Comparison of ENCODE assay signal across 1 cellular context in genomic region chr3:75655501-75655904, GRCh38.
TF ChIP-seq lines count a peak whose summit lies in the region.

No MANE protein-coding gene starts in this region.

TF ChIP-seq in GM23338, 12 proteins besides CTCF, POLR2A, EP300 and RAD21:
- TF ChIP-seq ZNF462 (CRISPR knock-in tag; IDR thresholded peaks at IDR 0.05) (no peak), POLR2AphosphoS5 (IDR thresholded peaks at IDR 0.05; ENCODE audit: low read depth) (no peak), STAT1 (IDR thresholded peaks at IDR 0.05; ENCODE audit: unreplicated experiment) (no peak), ZNF331 (CRISPR knock-in tag; IDR thresholded peaks at IDR 0.05; ENCODE audit: low read depth) (no peak), ZNF114 (CRISPR knock-in tag; IDR thresholded peaks at IDR 0.05) (no peak), CREB1 (CRISPR knock-in tag; IDR thresholded peaks at IDR 0.05; ENCODE audit: low read depth) (no peak), NANOG (IDR thresholded peaks at IDR 0.05; ENCODE audit: borderline replicate concordance) (no peak), JUNB (IDR thresholded peaks at IDR 0.05; ENCODE audit: unreplicated experiment) (no peak)
